1 cellular context compared by ENCODE assay signal in genomic region chr7:29189743-29190201, GRCh38.
TF ChIP-seq lines count a peak whose summit lies in the region.

No MANE protein-coding gene starts in this region.

TF ChIP-seq in HepG2, 621 proteins besides CTCF, POLR2A, EP300 and RAD21 (continued from another document and continues in another):
- TF ChIP-seq ZNF280D (CRISPR knock-in tag; IDR thresholded peaks at IDR 0.05) (no peak), BCL6 (CRISPR knock-in tag; IDR thresholded peaks at IDR 0.05) (no peak; the same call in 1 of the 2 replicates), SIN3A (IDR thresholded peaks at IDR 0.05; ENCODE audit: borderline replicate concordance, low read depth, low read length) (no peak), ZNF451 (CRISPR knock-in tag; IDR thresholded peaks at IDR 0.05) (no peak), NFAT5 (CRISPR knock-in tag; IDR thresholded peaks at IDR 0.05) (no peak), ZNF768 (CRISPR knock-in tag; IDR thresholded peaks at IDR 0.05) (no peak; the same call in 1 of the 2 replicates), CBX5 (CRISPR knock-in tag; IDR thresholded peaks at IDR 0.05; ENCODE audit: borderline replicate concordance) (peak; percentile 60; the same call in 1 of the 2 replicates), ZNF34 (CRISPR knock-in tag; IDR thresholded peaks at IDR 0.05; ENCODE audit: borderline replicate concordance) (0 out of 2 replicates have a peak, but pooled peaks have one; percentile 45), ZNF552 (CRISPR knock-in tag; IDR thresholded peaks at IDR 0.05; ENCODE audit: borderline replicate concordance) (no peak), SOX6 (IDR thresholded peaks at IDR 0.05) (no peak), SOX6 (CRISPR knock-in tag; IDR thresholded peaks at IDR 0.05) (peak; percentile 84), PPARG (CRISPR knock-in tag; conservative IDR thresholded peaks at IDR 0.05) (no peak), TP53 (CRISPR knock-in tag; conservative IDR thresholded peaks at IDR 0.05) (no peak), TRAFD1 (CRISPR knock-in tag; IDR thresholded peaks at IDR 0.05; ENCODE audit: borderline replicate concordance) (0 out of 2 replicates have a peak, but pooled peaks have one; percentile 52), SNAPC4 (CRISPR knock-in tag; IDR thresholded peaks at IDR 0.05) (no peak), MEIS1 (CRISPR knock-in tag; IDR thresholded peaks at IDR 0.05; ENCODE audit: borderline replicate concordance) (no peak), ZNF446 (CRISPR knock-in tag; IDR thresholded peaks at IDR 0.05) (no peak), ZNF598 (CRISPR knock-in tag; IDR thresholded peaks at IDR 0.05; ENCODE audit: borderline replicate concordance) (no peak), ZNF296 (CRISPR knock-in tag; conservative IDR thresholded peaks at IDR 0.05) (no peak), ZNF142 (CRISPR knock-in tag; IDR thresholded peaks at IDR 0.05) (no peak), PRDM4 (CRISPR knock-in tag; IDR thresholded peaks at IDR 0.05; ENCODE audit: borderline replicate concordance) (no peak), HMG20B (CRISPR knock-in tag; conservative IDR thresholded peaks at IDR 0.05) (no peak), ZNF468 (CRISPR knock-in tag; IDR thresholded peaks at IDR 0.05) (no peak), DNMT3B (CRISPR knock-in tag; conservative IDR thresholded peaks at IDR 0.05) (no peak), ZNF780A (CRISPR knock-in tag; IDR thresholded peaks at IDR 0.05) (no peak), IKZF1 (IDR thresholded peaks at IDR 0.05) (no peak), THAP7 (CRISPR knock-in tag; IDR thresholded peaks at IDR 0.05) (no peak), ZNF335 (CRISPR knock-in tag; IDR thresholded peaks at IDR 0.05) (no peak), FLYWCH1 (CRISPR knock-in tag; IDR thresholded peaks at IDR 0.05) (no peak), ZNF724P (CRISPR knock-in tag; IDR thresholded peaks at IDR 0.05; ENCODE audit: borderline replicate concordance) (no peak), ZNF234 (CRISPR knock-in tag; conservative IDR thresholded peaks at IDR 0.05) (no peak), SRSF1 (optimal IDR thresholded peaks at IDR 0.05; ENCODE audit: low read depth, low read length) (no peak), ZNF24 (IDR thresholded peaks at IDR 0.05) (no peak)
